ENCODE assay signal across 1 cellular context in genomic region chr1:234706199-234706598, GRCh38.
TF ChIP-seq lines count a peak whose summit lies in the region.

No MANE protein-coding gene starts in this region.

TF ChIP-seq in HepG2, 621 proteins besides CTCF, POLR2A, EP300 and RAD21 (continued from another document):
- no peak for TF ChIP-seq ZBTB39 (CRISPR knock-in tag; IDR thresholded peaks at IDR 0.05)
- no peak for TF ChIP-seq PRDM10 (CRISPR knock-in tag; IDR thresholded peaks at IDR 0.05; ENCODE audit: low read depth)
- no peak for TF ChIP-seq PAF1 (CRISPR knock-in tag; IDR thresholded peaks at IDR 0.05)
- no peak for TF ChIP-seq REST (IDR thresholded peaks at IDR 0.05; ENCODE audit: borderline replicate concordance in 1 of 2, low read depth in 1 of 2, low read length in 2 of 2)
- TF ChIP-seq CCAR2 (optimal IDR thresholded peaks at IDR 0.05; ENCODE audit: low read depth, low read length): no peak
- TF ChIP-seq GATAD1 (CRISPR knock-in tag; IDR thresholded peaks at IDR 0.05): no peak
- no peak for TF ChIP-seq ZNF704 (CRISPR knock-in tag; IDR thresholded peaks at IDR 0.05; ENCODE audit: borderline replicate concordance)
- no peak for TF ChIP-seq FOXO4 (CRISPR knock-in tag; conservative IDR thresholded peaks at IDR 0.05)
- TF ChIP-seq ZNF280D (CRISPR knock-in tag; IDR thresholded peaks at IDR 0.05): no peak
- no peak for TF ChIP-seq ZNF329 (CRISPR knock-in tag; IDR thresholded peaks at IDR 0.05; ENCODE audit: low read depth)
- TF ChIP-seq, protein P1, sequence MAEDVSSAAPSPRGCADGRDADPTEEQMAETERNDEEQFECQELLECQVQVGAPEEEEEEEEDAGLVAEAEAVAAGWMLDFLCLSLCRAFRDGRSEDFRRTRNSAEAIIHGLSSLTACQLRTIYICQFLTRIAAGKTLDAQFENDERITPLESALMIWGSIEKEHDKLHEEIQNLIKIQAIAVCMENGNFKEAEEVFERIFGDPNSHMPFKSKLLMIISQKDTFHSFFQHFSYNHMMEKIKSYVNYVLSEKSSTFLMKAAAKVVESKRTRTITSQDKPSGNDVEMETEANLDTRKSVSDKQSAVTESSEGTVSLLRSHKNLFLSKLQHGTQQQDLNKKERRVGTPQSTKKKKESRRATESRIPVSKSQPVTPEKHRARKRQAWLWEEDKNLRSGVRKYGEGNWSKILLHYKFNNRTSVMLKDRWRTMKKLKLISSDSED (CRISPR knock-in tag; IDR thresholded peaks at IDR 0.05): no peak
- no peak for TF ChIP-seq HOXA5 (CRISPR knock-in tag; IDR thresholded peaks at IDR 0.05)
- no peak for TF ChIP-seq ZNF446 (CRISPR knock-in tag; IDR thresholded peaks at IDR 0.05)
- no peak for TF ChIP-seq GABPB1 (CRISPR knock-in tag; IDR thresholded peaks at IDR 0.05)
